ENCODE assay signal across 1 cellular context in the genomic region with DNA sequence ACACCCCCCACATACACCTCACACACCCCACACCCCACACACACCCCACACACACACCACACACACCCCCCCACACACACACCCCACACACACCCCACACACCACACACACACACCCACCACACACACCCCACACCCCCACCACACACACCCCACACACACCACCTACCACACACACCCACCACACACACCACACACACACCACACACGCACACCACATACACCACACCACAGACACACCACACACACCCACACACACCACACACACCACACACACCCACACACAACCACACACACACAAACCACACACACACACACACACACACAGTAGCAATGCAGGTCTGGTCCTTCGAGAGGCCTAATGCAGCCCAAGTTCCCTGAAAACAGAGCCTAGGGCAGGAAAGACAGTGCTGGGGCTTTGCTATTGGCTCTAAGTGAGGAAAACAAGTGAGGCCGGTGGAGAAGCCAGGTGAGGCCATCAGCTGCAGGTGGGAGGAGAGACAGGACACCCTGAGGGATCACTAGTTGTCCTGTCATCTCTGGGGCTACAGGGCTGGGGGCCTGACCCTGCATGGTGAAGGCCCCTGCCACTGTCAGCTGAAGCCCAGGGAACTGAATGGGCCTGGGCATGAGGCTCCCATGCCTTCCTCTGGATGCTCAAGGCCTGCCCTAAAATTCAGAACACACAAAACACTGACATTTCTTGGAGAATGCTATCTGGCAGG.
A peak's percentile ranks its signal among the peaks of the same experiment; 100 is the strongest.
TF ChIP-seq lines count a peak whose summit lies in the region.

No MANE protein-coding gene starts in this region.

TF ChIP-seq in HEK293, 187 proteins besides CTCF, POLR2A, EP300 and RAD21 (continued from another document):
- TF ChIP-seq, protein P1, sequence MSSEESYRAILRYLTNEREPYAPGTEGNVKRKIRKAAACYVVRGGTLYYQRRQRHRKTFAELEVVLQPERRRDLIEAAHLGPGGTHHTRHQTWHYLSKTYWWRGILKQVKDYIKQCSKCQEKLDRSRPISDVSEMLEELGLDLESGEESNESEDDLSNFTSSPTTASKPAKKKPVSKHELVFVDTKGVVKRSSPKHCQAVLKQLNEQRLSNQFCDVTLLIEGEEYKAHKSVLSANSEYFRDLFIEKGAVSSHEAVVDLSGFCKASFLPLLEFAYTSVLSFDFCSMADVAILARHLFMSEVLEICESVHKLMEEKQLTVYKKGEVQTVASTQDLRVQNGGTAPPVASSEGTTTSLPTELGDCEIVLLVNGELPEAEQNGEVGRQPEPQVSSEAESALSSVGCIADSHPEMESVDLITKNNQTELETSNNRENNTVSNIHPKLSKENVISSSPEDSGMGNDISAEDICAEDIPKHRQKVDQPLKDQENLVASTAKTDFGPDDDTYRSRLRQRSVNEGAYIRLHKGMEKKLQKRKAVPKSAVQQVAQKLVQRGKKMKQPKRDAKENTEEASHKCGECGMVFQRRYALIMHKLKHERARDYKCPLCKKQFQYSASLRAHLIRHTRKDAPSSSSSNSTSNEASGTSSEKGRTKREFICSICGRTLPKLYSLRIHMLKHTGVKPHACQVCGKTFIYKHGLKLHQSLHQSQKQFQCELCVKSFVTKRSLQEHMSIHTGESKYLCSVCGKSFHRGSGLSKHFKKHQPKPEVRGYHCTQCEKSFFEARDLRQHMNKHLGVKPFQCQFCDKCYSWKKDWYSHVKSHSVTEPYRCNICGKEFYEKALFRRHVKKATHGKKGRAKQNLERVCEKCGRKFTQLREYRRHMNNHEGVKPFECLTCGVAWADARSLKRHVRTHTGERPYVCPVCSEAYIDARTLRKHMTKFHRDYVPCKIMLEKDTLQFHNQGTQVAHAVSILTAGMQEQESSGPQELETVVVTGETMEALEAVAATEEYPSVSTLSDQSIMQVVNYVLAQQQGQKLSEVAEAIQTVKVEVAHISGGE (tag by site-specific recombination; conservative IDR thresholded peaks at IDR 0.05; ENCODE audit: low read depth), result no peak
- TF ChIP-seq, protein P2, sequence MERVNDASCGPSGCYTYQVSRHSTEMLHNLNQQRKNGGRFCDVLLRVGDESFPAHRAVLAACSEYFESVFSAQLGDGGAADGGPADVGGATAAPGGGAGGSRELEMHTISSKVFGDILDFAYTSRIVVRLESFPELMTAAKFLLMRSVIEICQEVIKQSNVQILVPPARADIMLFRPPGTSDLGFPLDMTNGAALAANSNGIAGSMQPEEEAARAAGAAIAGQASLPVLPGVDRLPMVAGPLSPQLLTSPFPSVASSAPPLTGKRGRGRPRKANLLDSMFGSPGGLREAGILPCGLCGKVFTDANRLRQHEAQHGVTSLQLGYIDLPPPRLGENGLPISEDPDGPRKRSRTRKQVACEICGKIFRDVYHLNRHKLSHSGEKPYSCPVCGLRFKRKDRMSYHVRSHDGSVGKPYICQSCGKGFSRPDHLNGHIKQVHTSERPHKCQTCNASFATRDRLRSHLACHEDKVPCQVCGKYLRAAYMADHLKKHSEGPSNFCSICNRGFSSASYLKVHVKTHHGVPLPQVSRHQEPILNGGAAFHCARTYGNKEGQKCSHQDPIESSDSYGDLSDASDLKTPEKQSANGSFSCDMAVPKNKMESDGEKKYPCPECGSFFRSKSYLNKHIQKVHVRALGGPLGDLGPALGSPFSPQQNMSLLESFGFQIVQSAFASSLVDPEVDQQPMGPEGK (tag by site-specific recombination; IDR thresholded peaks at IDR 0.05), result no peak
- TF ChIP-seq, protein P3, sequence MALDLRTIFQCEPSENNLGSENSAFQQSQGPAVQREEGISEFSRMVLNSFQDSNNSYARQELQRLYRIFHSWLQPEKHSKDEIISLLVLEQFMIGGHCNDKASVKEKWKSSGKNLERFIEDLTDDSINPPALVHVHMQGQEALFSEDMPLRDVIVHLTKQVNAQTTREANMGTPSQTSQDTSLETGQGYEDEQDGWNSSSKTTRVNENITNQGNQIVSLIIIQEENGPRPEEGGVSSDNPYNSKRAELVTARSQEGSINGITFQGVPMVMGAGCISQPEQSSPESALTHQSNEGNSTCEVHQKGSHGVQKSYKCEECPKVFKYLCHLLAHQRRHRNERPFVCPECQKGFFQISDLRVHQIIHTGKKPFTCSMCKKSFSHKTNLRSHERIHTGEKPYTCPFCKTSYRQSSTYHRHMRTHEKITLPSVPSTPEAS (tag by site-specific recombination; IDR thresholded peaks at IDR 0.05), result peak; percentile 30; the same call in 1 of the 2 replicates
TF ChIP-seq in HEK293: peak in this region for 3.
